8 cellular contexts compared by ENCODE assay signal in genomic region chr19:12162513-12162881, GRCh38. TPM values are rescaled to one million over a fixed set of nuclear protein-coding genes. Genes with fewer than 3 reads are reported as not detected.
DNase-seq lines count a peak whose midpoint lies in the region; ATAC-seq and TF ChIP-seq lines count a peak whose summit lies in the region.

No MANE protein-coding gene starts in this region.

- no peak for DNase-seq in cardiac fibroblast (ENCODE audit: low read depth in 2 of 2)
- no peak for DNase-seq in naive thymus-derived CD8-positive, alpha-beta T cell
- DNase-seq in NCI-H82 treated with DMSO at 0.1 percent for 48 hours (lab: John Stamatoyannopoulos, UW; ENCODE audit: unreplicated experiment), result no peak
- no peak for DNase-seq in amygdala (lab: John Stamatoyannopoulos, UW)
- DNase-seq in iPS-NIHi7 (ENCODE audit: extremely low spot score), result no peak

- no peak for TF ChIP-seq CTCF in C4-2B (conservative IDR thresholded peaks at IDR 0.05)
- no peak for TF ChIP-seq CTCF in cardiac fibroblast (IDR thresholded peaks at IDR 0.05; ENCODE audit: low read depth, low read length)

- peak overlapping the region; percentile 96 to 99 (median 98) for H3K27ac Mint-ChIP-seq in naive thymus-derived CD8-positive, alpha-beta T cell

- POLR2A ChIA-PET in naive thymus-derived CD8-positive, alpha-beta T cell (lab: Charles Lee), result interaction anchor here (0.7 to 2.2 kb wide), 15 partner anchors 12 to 425 kb away, joined by 3 to 23 read pairs (median 4); partner anchors contain the start of genes ZNF20, ZNF44, ZNF443 and ZNF563

- no peaks in the 10 kb centered on the region for H3K9me3 Mint-ChIP-seq in naive thymus-derived CD8-positive, alpha-beta T cell

- H3K27me3 Mint-ChIP-seq in naive thymus-derived CD8-positive, alpha-beta T cell, result no peaks in the 10 kb centered on the region

- H3K4me3 ChIP-seq in cardiac fibroblast (replicated peaks in 1 of 2; ENCODE audit: low read depth in 2 of 2, low read length in 2 of 2), result peak overlapping the region; percentile 94 to 95

- ATAC-seq in HG03432 (IDR thresholded peaks at IDR 0.05; ENCODE audit: unreplicated experiment) (peak; percentile 13), GM21717 (IDR thresholded peaks at IDR 0.05; ENCODE audit: unreplicated experiment) (no peak)
- peak in 1 of 2 donors; percentile 4 for ATAC-seq in naive thymus-derived CD8-positive, alpha-beta T cell

- peaks cover 18 to 49% (median 48%) of the 10 kb centered on the region in 4 donors for H3K4me1 Mint-ChIP-seq in naive thymus-derived CD8-positive, alpha-beta T cell

- peak overlapping the region; percentile 79 for H3K27ac ChIP-seq in C4-2B

- H3K4me3 Mint-ChIP-seq in naive thymus-derived CD8-positive, alpha-beta T cell, result peak overlapping the region; percentile 89 to 100 (median 97)

- peaks cover 0 to 18% (median 0%) of the 10 kb centered on the region in 3 donors for H3K36me3 Mint-ChIP-seq in naive thymus-derived CD8-positive, alpha-beta T cell

RNA-seq across cellular contexts. Expression of gene ZNF136, which starts 0.4 kb away (rescaled TPM):
- total RNA-seq in naive thymus-derived CD8-positive, alpha-beta T cell, result 10 to 100 TPM; 29.1 to 32.4 TPM
- 10 to 100 TPM; 17.8 to 22.6 (median 19.9) TPM for polyA plus RNA-seq in naive thymus-derived CD8-positive, alpha-beta T cell

RNA-seq across cellular contexts. Expression of gene ZNF625, which starts 6.0 kb away (rescaled TPM):
- total RNA-seq in naive thymus-derived CD8-positive, alpha-beta T cell, result 1 to 10 TPM; 4.4 to 5.5 TPM
- polyA plus RNA-seq in naive thymus-derived CD8-positive, alpha-beta T cell, result under 1 TPM; 0.52 to 0.82 (median 0.77) TPM

RNA-seq across cellular contexts. Expression of gene ZNF20, which starts 22.3 kb away (rescaled TPM):
- 1 to 10 TPM; 7.4 to 8.2 TPM for total RNA-seq in naive thymus-derived CD8-positive, alpha-beta T cell
- 1 to 10 TPM in 2 of 3 donors, under 1 TPM in 1; 0.88 to 2.7 (median 1.9) TPM for polyA plus RNA-seq in naive thymus-derived CD8-positive, alpha-beta T cell
